ENCODE assay signal across 8 cellular contexts in the genomic region with DNA sequence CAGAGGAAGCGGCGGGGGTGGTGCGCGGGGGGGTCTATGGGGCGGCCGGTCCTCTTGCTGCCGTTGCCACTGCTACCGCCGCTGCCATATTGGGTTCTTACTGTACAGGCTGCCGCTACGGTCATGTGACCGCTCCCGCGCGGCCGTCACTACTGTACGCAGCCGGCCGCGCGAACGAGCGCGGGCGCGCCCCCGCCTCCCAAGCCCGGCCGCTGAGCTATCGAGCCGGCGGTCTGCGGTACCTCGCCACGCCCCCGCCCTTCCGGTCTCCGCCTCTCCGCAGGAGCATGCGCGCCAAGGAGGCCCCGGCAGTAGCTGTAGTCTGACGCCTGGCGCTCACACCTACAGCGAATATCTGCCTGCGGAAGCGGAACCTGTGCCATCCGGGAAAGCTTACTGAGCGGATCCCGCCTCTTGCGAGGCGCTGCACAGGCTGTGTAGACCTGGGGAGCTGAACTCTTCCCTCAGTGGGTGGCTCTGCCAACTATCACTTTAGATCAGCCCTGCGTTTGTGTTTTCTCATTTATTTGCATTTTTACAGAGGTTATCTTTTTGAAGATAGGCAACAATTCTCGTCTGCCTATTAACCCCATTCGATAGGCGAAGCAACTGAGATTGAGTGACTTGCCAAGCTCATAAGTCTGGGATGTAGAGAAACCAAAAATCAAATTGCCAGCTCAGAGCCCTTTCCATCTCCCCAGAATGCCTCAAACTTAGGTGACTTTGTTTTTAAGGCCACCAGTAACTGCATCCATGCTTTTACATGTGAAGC. TPM values are rescaled to one million over a fixed set of nuclear protein-coding genes. Genes with fewer than 3 reads are reported as not detected.
DNase-seq lines count a peak whose midpoint lies in the region; ATAC-seq, FAIRE-seq and TF ChIP-seq lines count a peak whose summit lies in the region.

A gene (minus strand): TSS at position 127 of the 772 bp plus-strand sequence. CDS start 265 bp downstream, outside the sequence.

- peak within 1 kb of the TSS; percentile 81 for H3K27ac ChIP-seq in angular gyrus (ENCODE audit: low read depth, low read length)
- H3K27ac ChIP-seq in right atrium auricular region: peak within 1 kb of the TSS; percentile 89 to 95
- H3K27ac ChIP-seq in psoas muscle: peak within 1 kb of the TSS; percentile 94

- TF ChIP-seq CTCF in right atrium auricular region (IDR thresholded peaks at IDR 0.05) (peak in 1 of 2 donors; percentile 31), psoas muscle (IDR thresholded peaks at IDR 0.05) (no peak)

- intact Hi-C loops in psoas muscle (cut with DNase I): no loop called here

- ATAC-seq in GM18498 (IDR thresholded peaks at IDR 0.05; ENCODE audit: unreplicated experiment): peak; percentile 92
- ATAC-seq in HG02938 (IDR thresholded peaks at IDR 0.05; ENCODE audit: unreplicated experiment): peak; percentile 82
- ATAC-seq in psoas muscle: peak; percentile 96 to 99 (median 98)

- H3K27me3 ChIP-seq in right atrium auricular region (no peaks in the 10 kb centered on the region), psoas muscle (ENCODE audit: insufficient read depth in 3 of 3, low read length in 2 of 3) (no peaks in the 10 kb centered on the region)

- FAIRE-seq in urothelium cell line (lab: Jason Lieb, UNC): peak; percentile 80

- peak within 1 kb of the TSS; percentile 69 to 97 for H3K4me3 ChIP-seq in right atrium auricular region
- peak within 1 kb of the TSS; percentile 94 for H3K4me3 ChIP-seq in psoas muscle

- 1 to 2% (median 2%) methylated on average over 48 to 56 of the region's 56 CpGs for WGBS in psoas muscle, 3 donors

- peaks cover 0 to 13% of the 10 kb centered on the region in 2 donors for H3K4me1 ChIP-seq in right atrium auricular region
- peaks cover 20% of the 10 kb centered on the region for H3K4me1 ChIP-seq in psoas muscle

- DNase-seq in NCI-H187 (lab: John Stamatoyannopoulos, UW) (peak; percentile 96 to 99), T-helper 2 cell (peak; percentile 94 to 99 (median 95)), right atrium auricular region (ENCODE audit: low spot score) (peak; percentile 94), psoas muscle (peak; percentile 97 to 99), urothelium cell line (ENCODE audit: low spot score) (peak; percentile 99)

- H3K9me3 ChIP-seq in right atrium auricular region (no peaks in the 10 kb centered on the region), psoas muscle (no peaks in the 10 kb centered on the region)

- H3K36me3 ChIP-seq in right atrium auricular region (no peaks in the 10 kb centered on the region), psoas muscle (ENCODE audit: insufficient read depth in 1 of 2, low read depth in 1 of 2) (peaks cover 0 to 9% of the 10 kb centered on the region in 2 donors)

RNA-seq across cellular contexts. Expression of the gene that starts here (rescaled TPM):
- total RNA-seq in right atrium auricular region (10 to 100 TPM; 16.8 to 17.1 TPM), psoas muscle (10 to 100 TPM; 17.5 to 19.4 (median 18.5) TPM)
- 1 to 10 TPM; 2.3 to 9.1 (median 3.2) TPM for polyA plus RNA-seq in psoas muscle

Comparison
In these comparisons a context has a peak if more than half of its experiments do, and no peak if none do; other contexts are left out.
1. Peak in every context shown above with its lines: DNase-seq, ATAC-seq, H3K4me3 ChIP-seq and H3K27ac ChIP-seq.